ENCODE assay signal across 19 cellular contexts in the genomic region with DNA sequence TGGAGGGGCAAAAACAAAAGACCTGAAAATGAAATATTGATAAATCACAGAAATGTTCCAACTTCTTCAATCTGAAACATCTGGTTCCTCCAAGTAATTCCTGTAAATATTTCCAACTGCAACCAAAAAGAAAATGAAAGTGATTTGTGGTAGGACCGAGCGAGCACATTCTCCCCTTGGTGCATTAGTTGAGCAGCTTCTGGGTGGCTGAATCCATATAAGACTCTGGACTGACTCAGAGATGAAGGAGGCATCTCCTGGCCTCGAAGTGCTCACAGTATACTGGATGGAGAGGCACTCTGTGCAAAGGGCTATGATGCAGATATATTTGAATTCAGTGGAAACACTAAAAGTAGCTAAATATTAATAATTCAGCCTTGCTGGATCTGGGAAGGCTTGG.
DNase-seq lines count a peak whose midpoint lies in the region; ATAC-seq and TF ChIP-seq lines count a peak whose summit lies in the region.
"Had no signal": no experiment of that assay in that cellular context is flagged by ENCODE, and none has a peak within 500 bp of the region (broad histone marks: within the 10 kb centered on the region; RNA-seq: fewer than 3 reads in every experiment).

No MANE protein-coding gene starts in this region.

- H3K9me2 ChIP-seq in GM23248 (ENCODE audit: insufficient read depth): no peaks in the 10 kb centered on the region

- DNase-seq in GM23248: peak; percentile 68
- DNase-seq in breast epithelium (ENCODE audit: low spot score in 2 of 2): no peak
- DNase-seq in left ventricle myocardium inferior: no peak
- DNase-seq in upper lobe of right lung: no peak
- no peak for DNase-seq in testis
- no peak for DNase-seq in NCI-H82 (lab: John Stamatoyannopoulos, UW)
- DNase-seq in NCI-H2227 (lab: John Stamatoyannopoulos, UW; ENCODE audit: unreplicated experiment): no peak
- DNase-seq: activated CD4-positive, alpha-beta T cell treated with anti-CD3 and anti-CD28 coated beads for 36 hours; activated gamma-delta T cell treated with Interleukin-2 at 50 U/mL for 16 hours; aorta; CD4-positive, alpha-beta T cell; DMS53; KG1; NCI-H146; occipital lobe; SHP77 treated with DMSO at 0.1 percent for 48 hours; stimulated activated CD4-positive, alpha-beta T cell treated with anti-CD3 and anti-CD28 coated beads, Interleukin-4, amount 100 ng/mL, for 1 hour had no signal

- no peaks in the 10 kb centered on the region for H3K27me3 ChIP-seq in GM23248 (replicated peaks; ENCODE audit: insufficient read depth)
- no peaks in the 10 kb centered on the region for H3K27me3 ChIP-seq in breast epithelium
- H3K27me3 ChIP-seq in left ventricle myocardium inferior (ENCODE audit: low read depth): no peaks in the 10 kb centered on the region
- H3K27me3 ChIP-seq in upper lobe of right lung: no peaks in the 10 kb centered on the region
- H3K27me3 ChIP-seq in testis: no peaks in the 10 kb centered on the region

- H3K4me3 ChIP-seq in GM23248: peak overlapping the region; percentile 66
- peak overlapping the region in 2 of 3 donors; percentile 16 to 52 for H3K4me3 ChIP-seq in breast epithelium
- H3K4me3 ChIP-seq in left ventricle myocardium inferior: peak overlapping the region; percentile 48
- peak overlapping the region; percentile 35 for H3K4me3 ChIP-seq in upper lobe of right lung
- H3K4me3 ChIP-seq in testis: no peak overlapping the region
- H3K4me3 ChIP-seq: thoracic aorta had no signal

- no peaks in the 10 kb centered on the region for H3K9me3 ChIP-seq in GM23248 (ENCODE audit: low read depth)
- no peaks in the 10 kb centered on the region for H3K9me3 ChIP-seq in breast epithelium
- no peaks in the 10 kb centered on the region for H3K9me3 ChIP-seq in left ventricle myocardium inferior (replicated peaks)
- H3K9me3 ChIP-seq in upper lobe of right lung: no peaks in the 10 kb centered on the region
- H3K9me3 ChIP-seq in testis: no peaks in the 10 kb centered on the region
- H3K9me3 ChIP-seq: thoracic aorta had no signal

- in situ Hi-C loops in GM23248 (cut with MboI): no loop called here

- H3K9ac ChIP-seq in GM23248: peak overlapping the region; percentile 37

- 0 out of 2 replicates have a peak overlapping the region, but pooled peaks have one; percentile 31 for H2AFZ ChIP-seq in GM23248

- H4K20me1 ChIP-seq in GM23248 (ENCODE audit: insufficient read depth): no peaks in the 10 kb centered on the region

- 0 out of 2 replicates have a peak, but pooled peaks cover 5% of the 10 kb centered on the region for H3K4me1 ChIP-seq in GM23248 (ENCODE audit: insufficient read depth)
- H3K4me1 ChIP-seq in breast epithelium: no peaks in the 10 kb centered on the region
- H3K4me1 ChIP-seq in left ventricle myocardium inferior: peaks cover 5% of the 10 kb centered on the region
- no peaks in the 10 kb centered on the region for H3K4me1 ChIP-seq in upper lobe of right lung
- H3K4me1 ChIP-seq in testis: no peaks in the 10 kb centered on the region

- no peaks in the 10 kb centered on the region for H3F3A ChIP-seq in GM23248 (ENCODE audit: insufficient read depth)

- peaks cover 24% of the 10 kb centered on the region for H3K79me2 ChIP-seq in GM23248 (ENCODE audit: insufficient read depth)

- H3K27ac ChIP-seq in GM23248 (no peak overlapping the region), breast epithelium (no peak overlapping the region), left ventricle myocardium inferior (replicated peaks) (peak overlapping the region; percentile 55), upper lobe of right lung (peak overlapping the region; percentile 11), testis (no peak overlapping the region)
- H3K27ac ChIP-seq: HL-60, thoracic aorta had no signal

- intact Hi-C loops in breast epithelium (cut with DNase I; ENCODE audit: low total_unique reads): no loop called here
- intact Hi-C loops in left ventricle myocardium inferior (cut with micrococcal nuclease): no loop called here
- intact Hi-C loops in upper lobe of right lung (cut with DNase I): no loop called here
- intact Hi-C loops in testis (cut with DNase I; ENCODE audit: low total_unique reads): no loop called here

- TF ChIP-seq POLR2A in breast epithelium (IDR thresholded peaks at IDR 0.05): no peak
- TF ChIP-seq POLR2A in testis (IDR thresholded peaks at IDR 0.05): no peak

- WGBS in GM23248 (ENCODE audit: low coverage in 1 of 2, low lambda C conversion rate in 2 of 2, missing lambda C conversion rate in 2 of 2), 2 experiments: 7 to 13% methylated on average over 3 of the region's 3 CpGs
- WGBS in testis, 2 donors: 63 to 74% methylated on average over 3 of the region's 3 CpGs

- H3K36me3 ChIP-seq in GM23248 (ENCODE audit: low read depth): no peaks in the 10 kb centered on the region
- no peaks in the 10 kb centered on the region for H3K36me3 ChIP-seq in breast epithelium
- H3K36me3 ChIP-seq in left ventricle myocardium inferior: no peaks in the 10 kb centered on the region
- no peaks in the 10 kb centered on the region for H3K36me3 ChIP-seq in upper lobe of right lung
- no peaks in the 10 kb centered on the region for H3K36me3 ChIP-seq in testis (ENCODE audit: low read depth, missing control alignments)
- H3K36me3 ChIP-seq: thoracic aorta had no signal

- TF ChIP-seq CTCF in breast epithelium (IDR thresholded peaks at IDR 0.05) (no peak), left ventricle myocardium inferior (IDR thresholded peaks at IDR 0.05; ENCODE audit: borderline replicate concordance) (no peak), upper lobe of right lung (IDR thresholded peaks at IDR 0.05) (no peak), testis (IDR thresholded peaks at IDR 0.05) (no peak)

- no peak for ATAC-seq in upper lobe of right lung
- ATAC-seq: activated CD4-positive, alpha-beta T cell treated with anti-CD3 and anti-CD28 coated beads for 36 hours had no signal

- H3K4me2 ChIP-seq in GM23248 (ENCODE audit: unreplicated experiment): peak overlapping the region; percentile 78

Comparison
In these comparisons a context has a peak if more than half of its experiments do, and no peak if none do; other contexts are left out.
1. H3K27ac ChIP-seq: peak in left ventricle myocardium inferior (single experiment) and upper lobe of right lung (single experiment); none in GM23248 (single experiment), breast epithelium (0 of 2) and testis (0 of 2).
2. H3K4me3 ChIP-seq: peak in GM23248 (single experiment), breast epithelium (2 of 3), left ventricle myocardium inferior (single experiment) and upper lobe of right lung (single experiment); none in testis (0 of 2).